Comparison of ENCODE assay signal across 2 cellular contexts in genomic region chr1:95093296-95093695, GRCh38.
TF ChIP-seq lines count a peak whose summit lies in the region.

No MANE protein-coding gene starts in this region.

TF ChIP-seq in A549, 52 proteins besides CTCF, POLR2A, EP300 and RAD21 (continued from another document):
- TF ChIP-seq PBX3 (IDR thresholded peaks at IDR 0.05) (no peak), RARB (CRISPR knock-in tag; IDR thresholded peaks at IDR 0.05) (no peak), HOXB5 (CRISPR knock-in tag; IDR thresholded peaks at IDR 0.05) (no peak), HOXB13 (CRISPR knock-in tag; IDR thresholded peaks at IDR 0.05; ENCODE audit: low read depth) (no peak), MAFK (IDR thresholded peaks at IDR 0.05; ENCODE audit: partially characterized antibody) (no peak)

TF ChIP-seq in IMR-90, 13 proteins besides CTCF, POLR2A, EP300 and RAD21 (continued from another document):
- TF ChIP-seq, protein P1, sequence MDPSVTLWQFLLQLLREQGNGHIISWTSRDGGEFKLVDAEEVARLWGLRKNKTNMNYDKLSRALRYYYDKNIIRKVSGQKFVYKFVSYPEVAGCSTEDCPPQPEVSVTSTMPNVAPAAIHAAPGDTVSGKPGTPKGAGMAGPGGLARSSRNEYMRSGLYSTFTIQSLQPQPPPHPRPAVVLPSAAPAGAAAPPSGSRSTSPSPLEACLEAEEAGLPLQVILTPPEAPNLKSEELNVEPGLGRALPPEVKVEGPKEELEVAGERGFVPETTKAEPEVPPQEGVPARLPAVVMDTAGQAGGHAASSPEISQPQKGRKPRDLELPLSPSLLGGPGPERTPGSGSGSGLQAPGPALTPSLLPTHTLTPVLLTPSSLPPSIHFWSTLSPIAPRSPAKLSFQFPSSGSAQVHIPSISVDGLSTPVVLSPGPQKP (IDR thresholded peaks at IDR 0.05; ENCODE audit: borderline replicate concordance, low read depth, low read length): no peak
- TF ChIP-seq CHD1 (IDR thresholded peaks at IDR 0.05; ENCODE audit: low read depth, low read length) (no peak), RFX5 (IDR thresholded peaks at IDR 0.05; ENCODE audit: low read depth, low read length) (no peak), MAZ (IDR thresholded peaks at IDR 0.05; ENCODE audit: borderline replicate concordance, low read depth, low read length) (no peak), RCOR1 (IDR thresholded peaks at IDR 0.05; ENCODE audit: insufficient replicate concordance, low read length) (no peak), MAFK (IDR thresholded peaks at IDR 0.05; ENCODE audit: low read depth, low read length) (no peak), CEBPB (IDR thresholded peaks at IDR 0.05; ENCODE audit: low read depth, low read length) (no peak), BHLHE40 (IDR thresholded peaks at IDR 0.05; ENCODE audit: low read depth, low read length) (no peak)
